10 cellular contexts compared by ENCODE assay signal in the genomic region with DNA sequence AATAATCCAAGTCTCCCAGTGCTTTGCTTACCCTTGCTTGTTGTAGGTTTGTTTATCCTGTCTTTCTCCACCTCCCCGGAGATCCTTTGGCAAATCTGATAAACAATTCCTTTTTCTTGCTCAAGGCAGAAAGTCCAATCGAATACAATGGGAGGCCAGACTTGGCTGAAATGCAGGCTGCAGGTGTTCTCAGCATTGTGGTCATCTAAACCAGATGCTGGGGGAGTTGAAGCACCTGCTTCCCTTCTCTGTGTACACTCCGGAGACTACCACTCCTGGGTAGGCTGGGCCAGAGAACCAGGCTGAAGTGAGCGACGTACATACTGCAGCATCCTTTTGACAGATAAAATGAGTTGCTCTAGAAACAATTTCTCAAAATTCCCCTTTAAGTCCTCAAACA.
DNase-seq lines count a peak whose midpoint lies in the region; ATAC-seq lines count a peak whose summit lies in the region.
"Had no signal": no experiment of that assay in that cellular context is flagged by ENCODE, and none has a peak within 500 bp of the region (broad histone marks: within the 10 kb centered on the region; RNA-seq: fewer than 3 reads in every experiment).

No MANE protein-coding gene starts in this region.

- no peak for DNase-seq in activated CD8-positive, alpha-beta T cell treated with anti-CD3 and anti-CD28 coated beads, Interleukin-2, amount 10 ng/mL, durations not matched to agents 7 days and 5 days
- DNase-seq in NCI-H128 (lab: John Stamatoyannopoulos, UW; ENCODE audit: unreplicated experiment) (no peak), NCI-H526 (lab: John Stamatoyannopoulos, UW) (no peak)
- DNase-seq: activated naive CD4-positive, alpha-beta T cell treated with Interleukin-2 at 50 U/mL for 16 hours had no signal

- H3K9me3 Mint-ChIP-seq in activated CD8-positive, alpha-beta T cell treated with anti-CD3 and anti-CD28 coated beads, Interleukin-2, amount 10 ng/mL, durations not matched to agents 7 days and 5 days (ENCODE audit: insufficient read depth), result no peaks in the 10 kb centered on the region
- H3K9me3 Mint-ChIP-seq: neural crest cell had no signal

- CTCF ChIA-PET in activated CD8-positive, alpha-beta T cell treated with anti-CD3 and anti-CD28 coated beads, Interleukin-2, amount 10 ng/mL, durations not matched to agents 7 days and 5 days (lab: Charles Lee), result interaction anchor here (0.9 to 3.3 kb wide), 9 partner anchors 12 to 795 kb away, joined by 3 to 29 read pairs (median 5); partner anchors contain the start of gene PRDM1

- no peak overlapping the region for H3K4me3 Mint-ChIP-seq in activated CD8-positive, alpha-beta T cell treated with anti-CD3 and anti-CD28 coated beads, Interleukin-2, amount 10 ng/mL, durations not matched to agents 7 days and 5 days
- H3K4me3 Mint-ChIP-seq: neural crest cell had no signal

- H3K27me3 Mint-ChIP-seq in activated CD8-positive, alpha-beta T cell treated with anti-CD3 and anti-CD28 coated beads, Interleukin-2, amount 10 ng/mL, durations not matched to agents 7 days and 5 days (ENCODE audit: low read depth), result peaks cover 2% of the 10 kb centered on the region

- POLR2A ChIA-PET in activated CD8-positive, alpha-beta T cell treated with anti-CD3 and anti-CD28 coated beads, Interleukin-2, amount 10 ng/mL, durations not matched to agents 7 days and 5 days (lab: Charles Lee), result no interaction called here

- H3K27ac Mint-ChIP-seq in activated CD8-positive, alpha-beta T cell treated with anti-CD3 and anti-CD28 coated beads, Interleukin-2, amount 10 ng/mL, durations not matched to agents 7 days and 5 days, result peak overlapping the region; percentile 27

- peaks cover 2% of the 10 kb centered on the region for H3K36me3 Mint-ChIP-seq in activated CD8-positive, alpha-beta T cell treated with anti-CD3 and anti-CD28 coated beads, Interleukin-2, amount 10 ng/mL, durations not matched to agents 7 days and 5 days (ENCODE audit: low read depth)

- peaks cover 49% of the 10 kb centered on the region for H3K4me1 Mint-ChIP-seq in activated CD8-positive, alpha-beta T cell treated with anti-CD3 and anti-CD28 coated beads, Interleukin-2, amount 10 ng/mL, durations not matched to agents 7 days and 5 days (ENCODE audit: low read depth)

- peak; percentile 46 for ATAC-seq in GM18511 (IDR thresholded peaks at IDR 0.05; ENCODE audit: unreplicated experiment)
- peak; percentile 50 for ATAC-seq in GM21526 (IDR thresholded peaks at IDR 0.05; ENCODE audit: low FRiP score, unreplicated experiment)
- peak; percentile 54 for ATAC-seq in HG03521 (IDR thresholded peaks at IDR 0.05; ENCODE audit: unreplicated experiment)
- no peak for ATAC-seq in activated CD8-positive, alpha-beta T cell treated with anti-CD3 and anti-CD28 coated beads, Interleukin-2, amount 10 ng/mL, durations not matched to agents 7 days and 5 days
- no peak for ATAC-seq in HG02884 (IDR thresholded peaks at IDR 0.05; ENCODE audit: unreplicated experiment)
- ATAC-seq in HG03520 (IDR thresholded peaks at IDR 0.05; ENCODE audit: unreplicated experiment), result no peak

Comparison
In these comparisons a context has a peak if more than half of its experiments do, and no peak if none do; other contexts are left out.
1. ATAC-seq: peak in GM18511 (single experiment), GM21526 (single experiment) and HG03521 (single experiment); none in activated CD8-positive, alpha-beta T cell treated with anti-CD3 and anti-CD28 coated beads, Interleukin-2, amount 10 ng/mL, durations not matched to agents 7 days and 5 days (single experiment), HG02884 (single experiment) and HG03520 (single experiment).